1 cellular context compared by ENCODE assay signal in genomic region chr5:141050622-141051525, GRCh38.
TF ChIP-seq lines count a peak whose summit lies in the region.

PCDHB1 (plus strand) TSS chr5:141051374; CDS start chr5:141051471, 97 bp downstream.

TF ChIP-seq in HepG2, 621 proteins besides CTCF, POLR2A, EP300 and RAD21 (continued from another document):
- TF ChIP-seq PCBP2 (optimal IDR thresholded peaks at IDR 0.05; ENCODE audit: low read depth, low read length, poor library complexity, severe bottlenecking) (no peak), ZNF619 (CRISPR knock-in tag; IDR thresholded peaks at IDR 0.05) (no peak), ZFAT (CRISPR knock-in tag; conservative IDR thresholded peaks at IDR 0.05) (no peak)
